ENCODE assay signal across 11 cellular contexts in genomic region chr3:8503461-8503860, GRCh38. TPM values are rescaled to one million over a fixed set of nuclear protein-coding genes. Genes with fewer than 3 reads are reported as not detected.
A peak's percentile ranks its signal among the peaks of the same experiment; 100 is the strongest.
DNase-seq lines count a peak whose midpoint lies in the region; ATAC-seq, FAIRE-seq and TF ChIP-seq lines count a peak whose summit lies in the region.
"Had no signal": no experiment of that assay in that cellular context is flagged by ENCODE, and none has a peak within 500 bp of the region (broad histone marks: within the 10 kb centered on the region; RNA-seq: fewer than 3 reads in every experiment).

No MANE protein-coding gene starts in this region.

- H3K4me1 ChIP-seq in HUES64 (ENCODE audit: insufficient read depth, low read length) (peaks cover 59% of the 10 kb centered on the region), psoas muscle (peaks cover 59% of the 10 kb centered on the region), small intestine (ENCODE audit: control insufficient read depth in 2 of 2, insufficient read depth in 1 of 2, low read depth in 1 of 2, low read length in 1 of 2) (peaks cover 0 to 5% of the 10 kb centered on the region in 2 donors)

- intact Hi-C loops in psoas muscle (cut with DNase I): no loop called here

- H3K9me3 ChIP-seq in HUES64 (ENCODE audit: insufficient read depth, low read depth, low read length): no peaks in the 10 kb centered on the region
- H3K9me3 ChIP-seq in psoas muscle: no peaks in the 10 kb centered on the region
- H3K9me3 ChIP-seq in small intestine (ENCODE audit: control insufficient read depth, low read depth): no peaks in the 10 kb centered on the region

- H3K4me3 ChIP-seq in HUES64 (ENCODE audit: low read length): peak overlapping the region; percentile 9; the same call in 1 of the 2 replicates
- H3K4me3 ChIP-seq in epithelial cell of esophagus (ENCODE audit: low read length): no peak overlapping the region
- H3K4me3 ChIP-seq in psoas muscle: peak overlapping the region; percentile 64
- no peak overlapping the region for H3K4me3 ChIP-seq in small intestine (ENCODE audit: low read depth in 1 of 2, low read length in 2 of 2)

- no peak overlapping the region for H3K27ac ChIP-seq in HUES64 (ENCODE audit: low read depth, low read length)
- H3K27ac ChIP-seq in psoas muscle: peak overlapping the region; percentile 85
- H3K27ac ChIP-seq in small intestine (ENCODE audit: low read depth in 1 of 2, low read length in 1 of 2): peak overlapping the region in 1 of 2 donors; percentile 58

- H3K9ac ChIP-seq in HUES64 (ENCODE audit: low read depth, low read length): no peak overlapping the region

- FAIRE-seq in small intestine (lab: Jason Lieb, UNC): no peak

- no peak for TF ChIP-seq CTCF in epithelial cell of esophagus (IDR thresholded peaks at IDR 0.05; ENCODE audit: insufficient read depth, low read depth, low read length, missing control alignments)
- TF ChIP-seq CTCF in psoas muscle (IDR thresholded peaks at IDR 0.05): no peak

- 0 out of 2 replicates have a peak, but pooled peaks cover 4% of the 10 kb centered on the region for H3K36me3 ChIP-seq in HUES64 (ENCODE audit: insufficient read depth, low read length)
- H3K36me3 ChIP-seq in psoas muscle (ENCODE audit: insufficient read depth in 1 of 2, low read depth in 1 of 2): peaks cover 2 to 16% of the 10 kb centered on the region in 2 donors
- H3K36me3 ChIP-seq in small intestine (ENCODE audit: control insufficient read depth in 2 of 2, insufficient read depth in 2 of 2, low read length in 2 of 2): no peaks in the 10 kb centered on the region

- H3K27me3 ChIP-seq in HUES64 (ENCODE audit: insufficient read depth, low read length) (no peaks in the 10 kb centered on the region), psoas muscle (ENCODE audit: insufficient read depth in 3 of 3, low read length in 2 of 3) (no peaks in the 10 kb centered on the region), small intestine (ENCODE audit: control insufficient read depth in 2 of 2, insufficient read depth in 2 of 2, low read length in 2 of 2) (no peaks in the 10 kb centered on the region)

- ATAC-seq in psoas muscle (no peak), HG03159 (IDR thresholded peaks at IDR 0.05; ENCODE audit: unreplicated experiment) (no peak)

- 93% methylated on average over 1 of the region's 1 CpG for WGBS in HUES64
- 11 to 12% (median 12%) methylated on average over 1 of the region's 1 CpG for WGBS in psoas muscle, 3 donors
- 67 to 76% (median 72%) methylated on average over 1 of the region's 1 CpG for WGBS in small intestine, 3 donors

- DNase-seq in Caki2 (ENCODE audit: low read depth) (peak; percentile 56), epithelial cell of esophagus (ENCODE audit: low read depth) (peak; percentile 76), psoas muscle (no peak), cerebellar cortex (ENCODE audit: low spot score) (no peak), small intestine (no peak), DMS114 treated with DMSO at 0.1 percent for 48 hours (lab: John Stamatoyannopoulos, UW; ENCODE audit: unreplicated experiment) (no peak)
- DNase-seq: activated CD4-positive, alpha-beta T cell treated with anti-CD3 and anti-CD28 coated beads, Interleukin-2, amount 50 U/mL, for 48 hours; KBM-7; NK-92 treated with Interleukin-12 subunit alpha and Interleukin-12 subunit beta, amount 100 ng/mL, for 24 hours had no signal

- in situ Hi-C loops in Caki2 (cut with HindIII; ENCODE audit: low pct_unique_long_range_greater_than_20kb, low sequenced_read_pairs): no loop called here

RNA-seq across cellular contexts. Expression of gene LMCD1, which starts 1.8 kb away (rescaled TPM):
- 28.6 and 50.1 TPM in 2 replicates for total RNA-seq in Caki2 (2014; rRNA removed; shearing (Covaris generic); ENCODE audit: low replicate concordance)
- 20.9 TPM for polyA plus RNA-seq in HUES64 (2013, experiment 1 of 2)
- 19.7 TPM for polyA plus RNA-seq in HUES64 (2013, experiment 2 of 2)
- total RNA-seq in psoas muscle: 1,000 to 10,000 TPM in 1 of 4 donors, 100 to 1,000 TPM in 3; 340 to 1,074 (median 476) TPM
- polyA plus RNA-seq in psoas muscle (1,000 to 10,000 TPM in 1 of 3 donors, 100 to 1,000 TPM in 1, 10 to 100 TPM in 1; 83.0 to 1,120 (median 129) TPM), small intestine (10 to 100 TPM in 2 of 3 donors, 1 to 10 TPM in 1; 2.5 to 29.4 (median 17.3) TPM)

Comparison
In these comparisons a context has a peak if more than half of its experiments do, and no peak if none do; other contexts are left out.
1. DNase-seq: peak in Caki2 (single experiment) and epithelial cell of esophagus (single experiment); none in psoas muscle (0 of 2), cerebellar cortex (single experiment), small intestine (single experiment) and DMS114 treated with DMSO at 0.1 percent for 48 hours (single experiment).
2. H3K4me3 ChIP-seq: peak in HUES64 (single experiment) and psoas muscle (single experiment); none in epithelial cell of esophagus (single experiment) and small intestine (0 of 2).